In genomic region chr2:184425083-184425482, GRCh38 we compare ENCODE assay signal across 30 cellular contexts.
DNase-seq lines count a peak whose midpoint lies in the region; ATAC-seq, FAIRE-seq and TF ChIP-seq lines count a peak whose summit lies in the region.
"Had no signal": no experiment of that assay in that cellular context is flagged by ENCODE, and none has a peak within 500 bp of the region (broad histone marks: within the 10 kb centered on the region; RNA-seq: fewer than 3 reads in every experiment).

No MANE protein-coding gene starts in this region.

- CTCF ChIA-PET in activated CD4-positive, alpha-beta T cell treated with anti-CD3 and anti-CD28 coated beads, Interleukin-2, amount 10 ng/mL, durations not matched to agents 7 days and 5 days (lab: Charles Lee): no interaction called here

- H2AFZ ChIP-seq in Karpas-422 (ENCODE audit: low read length): no peak overlapping the region

- H3K9ac ChIP-seq in Karpas-422 (ENCODE audit: low read length): no peak overlapping the region

- H3K36me3 Mint-ChIP-seq in activated naive CD8-positive, alpha-beta T cell treated with anti-CD3 and anti-CD28 coated beads for 36 hours: no peaks in the 10 kb centered on the region
- H3K36me3 Mint-ChIP-seq in activated CD4-positive, alpha-beta T cell treated with anti-CD3 and anti-CD28 coated beads, Interleukin-2, amount 10 ng/mL, durations not matched to agents 7 days and 5 days (ENCODE audit: low read depth): no peaks in the 10 kb centered on the region
- H3K36me3 Mint-ChIP-seq: activated CD4-positive, alpha-beta memory T cell treated with anti-CD3 and anti-CD28 coated beads for 36 hours; activated naive CD4-positive, alpha-beta T cell treated with anti-CD3 and anti-CD28 coated beads, Interleukin-2, amount 50 U/mL, for 24 hours had no signal

- no peak overlapping the region for H3K27ac Mint-ChIP-seq in activated naive CD8-positive, alpha-beta T cell treated with anti-CD3 and anti-CD28 coated beads for 36 hours
- H3K27ac Mint-ChIP-seq in activated CD4-positive, alpha-beta T cell treated with anti-CD3 and anti-CD28 coated beads, Interleukin-2, amount 10 ng/mL, durations not matched to agents 7 days and 5 days: no peak overlapping the region
- H3K27ac Mint-ChIP-seq: activated CD4-positive, alpha-beta memory T cell treated with anti-CD3 and anti-CD28 coated beads for 36 hours; activated naive CD4-positive, alpha-beta T cell treated with anti-CD3 and anti-CD28 coated beads, Interleukin-2, amount 50 U/mL, for 24 hours; endodermal cell had no signal

- H3K4me3 ChIP-seq in Karpas-422 (ENCODE audit: low read length) (no peak overlapping the region), bronchial epithelial cell (ENCODE audit: low read depth, low read length) (no peak overlapping the region), skeletal muscle cell (ENCODE audit: low read depth, low read length) (no peak overlapping the region)
- H3K4me3 ChIP-seq: gastroesophageal sphincter, K562, left lung, testis, uterus had no signal

- H3K27me3 ChIP-seq in Karpas-422 (ENCODE audit: low read length) (no peaks in the 10 kb centered on the region), bronchial epithelial cell (ENCODE audit: control insufficient read depth, insufficient read depth, low read length) (no peaks in the 10 kb centered on the region)
- H3K27me3 ChIP-seq: gastroesophageal sphincter, left lung, testis, uterus had no signal

- H3K27ac ChIP-seq in Karpas-422 (ENCODE audit: low read length): no peak overlapping the region
- H3K27ac ChIP-seq: gastroesophageal sphincter, left lung, testis, uterus had no signal

- no peak for ATAC-seq in HG03097 (IDR thresholded peaks at IDR 0.05; ENCODE audit: low FRiP score, unreplicated experiment)
- ATAC-seq: activated CD4-positive, CD25-positive, alpha-beta regulatory T cell treated with anti-CD3 and anti-CD28 coated beads, Interleukin-2, amount 50 U/mL, for 24 hours; gastroesophageal sphincter; K562; left lung had no signal

- H3K79me2 ChIP-seq in Karpas-422 (ENCODE audit: low read length): no peaks in the 10 kb centered on the region

- no peak for TF ChIP-seq CTCF in bronchial epithelial cell (IDR thresholded peaks at IDR 0.05; ENCODE audit: insufficient read depth, low read length, severe bottlenecking)

- no peaks in the 10 kb centered on the region for H3K36me3 ChIP-seq in Karpas-422 (ENCODE audit: insufficient read depth, low read length)
- no peaks in the 10 kb centered on the region for H3K36me3 ChIP-seq in bronchial epithelial cell (ENCODE audit: control insufficient read depth, insufficient read depth, low read length)
- H3K36me3 ChIP-seq: gastroesophageal sphincter, left lung, uterus had no signal

- H3K4me3 Mint-ChIP-seq in activated naive CD8-positive, alpha-beta T cell treated with anti-CD3 and anti-CD28 coated beads for 36 hours: no peak overlapping the region
- no peak overlapping the region for H3K4me3 Mint-ChIP-seq in activated CD4-positive, alpha-beta T cell treated with anti-CD3 and anti-CD28 coated beads, Interleukin-2, amount 10 ng/mL, durations not matched to agents 7 days and 5 days
- H3K4me3 Mint-ChIP-seq: activated CD4-positive, alpha-beta memory T cell treated with anti-CD3 and anti-CD28 coated beads for 36 hours; activated naive CD4-positive, alpha-beta T cell treated with anti-CD3 and anti-CD28 coated beads, Interleukin-2, amount 50 U/mL, for 24 hours; endodermal cell had no signal

- H3K9me2 ChIP-seq in Karpas-422 (replicated peaks; ENCODE audit: insufficient read depth, low read length): no peaks in the 10 kb centered on the region

- POLR2A ChIA-PET in activated CD4-positive, alpha-beta T cell treated with anti-CD3 and anti-CD28 coated beads, Interleukin-2, amount 10 ng/mL, durations not matched to agents 7 days and 5 days (lab: Charles Lee): no interaction called here

- H3K4me2 ChIP-seq in Karpas-422 (ENCODE audit: low read depth, low read length, poor library complexity, severe bottlenecking): peak overlapping the region; percentile 38

- H3K9me3 Mint-ChIP-seq in activated naive CD8-positive, alpha-beta T cell treated with anti-CD3 and anti-CD28 coated beads for 36 hours: no peaks in the 10 kb centered on the region
- H3K9me3 Mint-ChIP-seq in activated CD4-positive, alpha-beta T cell treated with anti-CD3 and anti-CD28 coated beads, Interleukin-2, amount 10 ng/mL, durations not matched to agents 7 days and 5 days: no peaks in the 10 kb centered on the region
- H3K9me3 Mint-ChIP-seq: activated CD4-positive, alpha-beta memory T cell treated with anti-CD3 and anti-CD28 coated beads for 36 hours; activated naive CD4-positive, alpha-beta T cell treated with anti-CD3 and anti-CD28 coated beads, Interleukin-2, amount 50 U/mL, for 24 hours; endodermal cell had no signal

- H4K20me1 ChIP-seq in Karpas-422 (ENCODE audit: insufficient read depth, low read depth, low read length): no peaks in the 10 kb centered on the region

- no peaks in the 10 kb centered on the region for H3K4me1 Mint-ChIP-seq in activated naive CD8-positive, alpha-beta T cell treated with anti-CD3 and anti-CD28 coated beads for 36 hours
- no peaks in the 10 kb centered on the region for H3K4me1 Mint-ChIP-seq in activated CD4-positive, alpha-beta T cell treated with anti-CD3 and anti-CD28 coated beads, Interleukin-2, amount 10 ng/mL, durations not matched to agents 7 days and 5 days
- H3K4me1 Mint-ChIP-seq: activated naive CD4-positive, alpha-beta T cell treated with anti-CD3 and anti-CD28 coated beads, Interleukin-2, amount 50 U/mL, for 24 hours; endodermal cell had no signal

- no peaks in the 10 kb centered on the region for H3K9me3 ChIP-seq in Karpas-422 (ENCODE audit: low read length)
- H3K9me3 ChIP-seq: gastroesophageal sphincter, left lung, testis, uterus had no signal

- H3K4me1 ChIP-seq in Karpas-422 (ENCODE audit: low read length): peaks cover 18% of the 10 kb centered on the region
- H3K4me1 ChIP-seq: gastroesophageal sphincter, left lung, testis, uterus had no signal

- FAIRE-seq in bronchial epithelial cell (lab: Jason Lieb, UNC): no peak
- FAIRE-seq: astrocyte, H1, HTR-8/SVneo had no signal

- DNase-seq in NCI-H2171 treated with DMSO at 0.1 percent for 48 hours (lab: John Stamatoyannopoulos, UW): peak; percentile 63
- DNase-seq in NCI-H2171 (lab: John Stamatoyannopoulos, UW): no peak
- DNase-seq in Karpas-422: peak; percentile 86
- DNase-seq in bronchial epithelial cell (ENCODE audit: low read depth): peak; percentile 1
- DNase-seq in skeletal muscle cell (ENCODE audit: low read depth): peak; percentile 50
- no peak for DNase-seq in activated naive CD8-positive, alpha-beta T cell treated with anti-CD3 and anti-CD28 coated beads for 36 hours
- DNase-seq in activated CD4-positive, alpha-beta T cell treated with anti-CD3 and anti-CD28 coated beads, Interleukin-2, amount 10 ng/mL, durations not matched to agents 7 days and 5 days: no peak
- DNase-seq: 8988T; activated CD4-positive, alpha-beta memory T cell treated with anti-CD3 and anti-CD28 coated beads for 36 hours; activated CD8-positive, alpha-beta memory T cell treated with anti-CD3 and anti-CD28 coated beads, Interleukin-2, amount 50 U/mL, for 4 hours; central memory CD4-positive, alpha-beta T cell; DND-41; endodermal cell; left lung; mesendoderm; MM.1S; NCI-H146; posterior cingulate gyrus; Right ventricle myocardium superior; stimulated activated naive CD4-positive, alpha-beta T cell treated with Interleukin-2 at 50 U/mL for 16 hours; testis; uterus had no signal

- H3K27me3 Mint-ChIP-seq in activated naive CD8-positive, alpha-beta T cell treated with anti-CD3 and anti-CD28 coated beads for 36 hours: no peaks in the 10 kb centered on the region
- no peaks in the 10 kb centered on the region for H3K27me3 Mint-ChIP-seq in activated CD4-positive, alpha-beta T cell treated with anti-CD3 and anti-CD28 coated beads, Interleukin-2, amount 10 ng/mL, durations not matched to agents 7 days and 5 days
- H3K27me3 Mint-ChIP-seq: activated CD4-positive, alpha-beta memory T cell treated with anti-CD3 and anti-CD28 coated beads for 36 hours; activated naive CD4-positive, alpha-beta T cell treated with anti-CD3 and anti-CD28 coated beads, Interleukin-2, amount 50 U/mL, for 24 hours had no signal

Comparison
In these comparisons a context has a peak if more than half of its experiments do, and no peak if none do; other contexts are left out.
1. DNase-seq: peak in NCI-H2171 treated with DMSO at 0.1 percent for 48 hours (single experiment), Karpas-422 (single experiment), bronchial epithelial cell (single experiment) and skeletal muscle cell (single experiment); none in NCI-H2171 (single experiment), activated naive CD8-positive, alpha-beta T cell treated with anti-CD3 and anti-CD28 coated beads for 36 hours (single experiment) and activated CD4-positive, alpha-beta T cell treated with anti-CD3 and anti-CD28 coated beads, Interleukin-2, amount 10 ng/mL, durations not matched to agents 7 days and 5 days (single experiment).